In the genomic region with DNA sequence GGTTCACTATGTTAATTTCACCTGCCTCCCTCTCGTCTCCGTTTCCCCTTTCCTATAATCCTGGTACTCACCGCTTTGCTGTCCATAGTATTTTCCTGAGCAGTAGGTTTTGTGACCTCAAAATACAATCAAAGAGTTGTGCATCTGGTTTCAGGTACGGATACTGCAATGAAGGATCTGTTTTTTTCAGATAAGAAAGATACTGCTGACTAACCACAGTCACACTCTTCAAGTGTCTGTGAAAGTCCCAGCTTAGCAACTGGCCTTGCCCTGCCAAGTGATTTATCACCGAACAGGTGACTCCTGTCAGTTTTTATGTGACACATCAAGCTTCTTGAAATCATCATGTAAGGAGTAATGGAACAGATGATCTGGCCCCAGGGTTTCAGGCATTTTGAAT, we compare ENCODE assay signal across 12 cellular contexts.
A peak's percentile ranks its signal among the peaks of the same experiment; 100 is the strongest.
DNase-seq lines count a peak whose midpoint lies in the region; ATAC-seq, FAIRE-seq and TF ChIP-seq lines count a peak whose summit lies in the region.
"Had no signal": no experiment of that assay in that cellular context is flagged by ENCODE, and none has a peak within 500 bp of the region (broad histone marks: within the 10 kb centered on the region; RNA-seq: fewer than 3 reads in every experiment).

No MANE protein-coding gene starts in this region.

- ATAC-seq in activated T-cell treated with anti-CD3 and anti-CD28 coated beads, Interleukin-2, amount 50 U/mL, for 4 hours: peak; percentile 88 to 89

- peaks cover 53% of the 10 kb centered on the region for H3K4me1 Mint-ChIP-seq in activated T-cell treated with anti-CD3 and anti-CD28 coated beads, Interleukin-2, amount 50 U/mL, for 4 hours (ENCODE audit: low read depth)

- no peak for FAIRE-seq in bronchial epithelial cell (lab: Jason Lieb, UNC)

- no peak for TF ChIP-seq POLR2A in lower leg skin (IDR thresholded peaks at IDR 0.05)

- no peak overlapping the region for H3K4me3 Mint-ChIP-seq in activated T-cell treated with anti-CD3 and anti-CD28 coated beads, Interleukin-2, amount 50 U/mL, for 4 hours

- peak; percentile 28 for DNase-seq in activated T-cell treated with anti-CD3 and anti-CD28 coated beads, Interleukin-2, amount 50 U/mL, for 4 hours
- DNase-seq in activated T-cell treated with anti-CD3 and anti-CD28 coated beads, Interleukin-2, amount 50 U/mL, for 1 hour: no peak
- DNase-seq in NCI-H524 (lab: John Stamatoyannopoulos, UW): peak; percentile 34 to 82
- peak; percentile 26 for DNase-seq in bronchial epithelial cell (ENCODE audit: low read depth)
- DNase-seq in stimulated activated CD4-positive, alpha-beta T cell treated with anti-CD3 and anti-CD28 coated beads, Interleukin-1b, Interleukin-23, amount 100 ng/mL, for 48 hours: peak; percentile 53
- no peak for DNase-seq in activated gamma-delta T cell treated with Interleukin-2 at 50 U/mL for 16 hours
- no peak for DNase-seq in lower leg skin (ENCODE audit: low spot score in 2 of 2)
- no peak for DNase-seq in GM19240 (ENCODE audit: insufficient read length, low spot score)
- DNase-seq: activated effector memory CD4-positive, alpha-beta T cell treated with Interleukin-2 at 50 U/mL for 16 hours; dorsolateral prefrontal cortex; IMR-90 had no signal

- peaks cover 26% of the 10 kb centered on the region for H3K36me3 Mint-ChIP-seq in activated T-cell treated with anti-CD3 and anti-CD28 coated beads, Interleukin-2, amount 50 U/mL, for 4 hours (ENCODE audit: insufficient read depth)

- H3K36me3 ChIP-seq in bronchial epithelial cell (ENCODE audit: control insufficient read depth, insufficient read depth, low read length): peaks cover 5% of the 10 kb centered on the region
- H3K36me3 ChIP-seq: thoracic aorta had no signal

- no peaks in the 10 kb centered on the region for H3K9me3 Mint-ChIP-seq in activated T-cell treated with anti-CD3 and anti-CD28 coated beads, Interleukin-2, amount 50 U/mL, for 4 hours

- no peaks in the 10 kb centered on the region for H3K27me3 ChIP-seq in bronchial epithelial cell (ENCODE audit: control insufficient read depth, insufficient read depth, low read length)
- H3K27me3 ChIP-seq: dorsolateral prefrontal cortex had no signal

- intact Hi-C loops in lower leg skin (cut with DNase I; ENCODE audit: low total_unique reads): no loop called here

- TF ChIP-seq CTCF in bronchial epithelial cell (IDR thresholded peaks at IDR 0.05; ENCODE audit: insufficient read depth, low read length, severe bottlenecking) (no peak), lower leg skin (IDR thresholded peaks at IDR 0.05) (no peak)

- WGBS in lower leg skin, 2 donors: 80% methylated on average over 5 of the region's 5 CpGs

- H3K4me3 ChIP-seq in bronchial epithelial cell (ENCODE audit: low read depth, low read length): no peak overlapping the region
- H3K4me3 ChIP-seq in lower leg skin (ENCODE audit: low read depth, poor library complexity, severe bottlenecking): no peak overlapping the region
- H3K4me3 ChIP-seq: dorsolateral prefrontal cortex, thoracic aorta had no signal

- H3K27me3 Mint-ChIP-seq in activated T-cell treated with anti-CD3 and anti-CD28 coated beads, Interleukin-2, amount 50 U/mL, for 4 hours (ENCODE audit: low read depth): no peaks in the 10 kb centered on the region

Comparison
In these comparisons a context has a peak if more than half of its experiments do, and no peak if none do; other contexts are left out.
1. DNase-seq: peak in activated T-cell treated with anti-CD3 and anti-CD28 coated beads, Interleukin-2, amount 50 U/mL, for 4 hours (single experiment), NCI-H524 (2 of 2), bronchial epithelial cell (single experiment) and stimulated activated CD4-positive, alpha-beta T cell treated with anti-CD3 and anti-CD28 coated beads, Interleukin-1b, Interleukin-23, amount 100 ng/mL, for 48 hours (single experiment); none in activated T-cell treated with anti-CD3 and anti-CD28 coated beads, Interleukin-2, amount 50 U/mL, for 1 hour (single experiment), activated gamma-delta T cell treated with Interleukin-2 at 50 U/mL for 16 hours (single experiment), lower leg skin (0 of 2) and GM19240 (single experiment).